8 cellular contexts compared by ENCODE assay signal in genomic region chr10:71569775-71570588, GRCh38.
DNase-seq lines count a peak whose midpoint lies in the region; ATAC-seq and TF ChIP-seq lines count a peak whose summit lies in the region.

No MANE protein-coding gene starts in this region.

- no peak overlapping the region for H3K4me3 Mint-ChIP-seq in neural crest cell

- BruUV-seq in PC-3 (replicated peaks; lab: Mats Ljungman, UMichigan): no TSS peak

- intact Hi-C loops in PC-3 (cut with micrococcal nuclease) (loop anchor here (1.0 to 10.0 kb wide), 2 partner anchors 185 to 256 kb away; no protein-coding TSS in a partner anchor), stomach (cut with DNase I; ENCODE audit: low total_unique reads) (loop anchor here (5.0 kb wide), 1 partner anchor 258 kb away; no protein-coding TSS in a partner anchor)

- no peaks in the 10 kb centered on the region for H3K4me1 Mint-ChIP-seq in neural crest cell

- H3K4me2 ChIP-seq in PC-3 (ENCODE audit: low read length): no peak overlapping the region

- H3K9ac ChIP-seq in PC-3 (ENCODE audit: low read length): no peak overlapping the region

- no peak overlapping the region for H3K27ac ChIP-seq in PC-3 (ENCODE audit: low read length)
- no peak overlapping the region for H3K27ac ChIP-seq in stomach

- no peaks in the 10 kb centered on the region for H4K20me1 ChIP-seq in PC-3 (ENCODE audit: low read length)

- no peaks in the 10 kb centered on the region for H3K36me3 Mint-ChIP-seq in neural crest cell (ENCODE audit: low read depth)

- CTCF ChIA-PET in PC-3 (lab: Charles Lee): no interaction called here

- H3F3A ChIP-seq in PC-3 (ENCODE audit: low read length, unreplicated experiment): no peaks in the 10 kb centered on the region

- 44 to 49% (median 47%) methylated on average over 6 of the region's 6 CpGs for WGBS in stomach, 5 donors

- no peaks in the 10 kb centered on the region for H3K79me2 ChIP-seq in PC-3 (ENCODE audit: low read length)

- 0 out of 2 replicates have a peak, but pooled peaks have one; percentile 53 for ATAC-seq in PC-3
- no peak for ATAC-seq in GM18868 (IDR thresholded peaks at IDR 0.05; ENCODE audit: unreplicated experiment)

- no peak for TF ChIP-seq EP300 in stomach (IDR thresholded peaks at IDR 0.05)

- H3K9me3 ChIP-seq in PC-3 (ENCODE audit: low read length) (no peaks in the 10 kb centered on the region), stomach (no peaks in the 10 kb centered on the region)

- no peak for TF ChIP-seq POLR2A in stomach (IDR thresholded peaks at IDR 0.05)

- H3K9me2 ChIP-seq in PC-3 (replicated peaks; ENCODE audit: low read length): no peaks in the 10 kb centered on the region

- no peak overlapping the region for H3K27ac Mint-ChIP-seq in neural crest cell (ENCODE audit: unreplicated experiment)

- H3K27me3 Mint-ChIP-seq in neural crest cell (ENCODE audit: low read depth): no peaks in the 10 kb centered on the region

- H3K36me3 ChIP-seq in PC-3 (ENCODE audit: low read depth, low read length): no peaks in the 10 kb centered on the region; the same call in 1 of the 2 replicates
- H3K36me3 ChIP-seq in stomach: no peaks in the 10 kb centered on the region

- no peak for DNase-seq in AG09309 (ENCODE audit: low read depth)
- DNase-seq in GM20000 (ENCODE audit: low spot score): peak; percentile 82
- peak; percentile 69 for DNase-seq in PC-3
- DNase-seq in activated T-helper 1 cell treated with Interleukin-2 at 50 U/mL for 16 hours (ENCODE audit: low read depth): peak; percentile 59
- peak; percentile 54 for DNase-seq in fibroblast of the aortic adventitia (ENCODE audit: low read depth)
- DNase-seq in neural crest cell (ENCODE audit: low read depth, low spot score): peak; percentile 93
- peak; percentile 79 for DNase-seq in stomach

- H3K4me1 ChIP-seq in PC-3 (ENCODE audit: insufficient read depth, low read length) (no peaks in the 10 kb centered on the region), stomach (no peaks in the 10 kb centered on the region)

- no peaks in the 10 kb centered on the region for H3K27me3 ChIP-seq in PC-3 (ENCODE audit: low read length)
- no peaks in the 10 kb centered on the region for H3K27me3 ChIP-seq in stomach

- H2AFZ ChIP-seq in PC-3 (ENCODE audit: low read length): no peak overlapping the region

- TF ChIP-seq CTCF in AG09309 (IDR thresholded peaks at IDR 0.05; ENCODE audit: control insufficient read depth, insufficient read depth, low read depth, low read length, missing control alignments): peak; percentile 83
- peak; percentile 74 for TF ChIP-seq CTCF in GM20000 (IDR thresholded peaks at IDR 0.05; ENCODE audit: extremely low read depth, missing control alignments)
- TF ChIP-seq CTCF in PC-3 (conservative IDR thresholded peaks at IDR 0.05; ENCODE audit: low read depth, low read length): peak; percentile 78
- peak; percentile 84 for TF ChIP-seq CTCF in fibroblast of the aortic adventitia (IDR thresholded peaks at IDR 0.05; ENCODE audit: insufficient read depth, low read length)
- TF ChIP-seq CTCF in neural crest cell (conservative IDR thresholded peaks at IDR 0.05): peak; percentile 87
- peak in 6 of 7 experiments; percentile 39 to 85 (median 74) for TF ChIP-seq CTCF in stomach (IDR thresholded peaks at IDR 0.05)

- POLR2A ChIA-PET in PC-3 (lab: Charles Lee; ENCODE audit: unreplicated experiment): interaction anchor here (0.6 kb wide), 1 partner anchor 52 kb away, joined by 4 read pairs; no protein-coding TSS in a partner anchor

- no peak overlapping the region for H3K4me3 ChIP-seq in AG09309 (ENCODE audit: control insufficient read depth, low read depth, low read length)
- no peak overlapping the region for H3K4me3 ChIP-seq in PC-3 (ENCODE audit: low read length)
- H3K4me3 ChIP-seq in fibroblast of the aortic adventitia (ENCODE audit: low read depth, low read length): no peak overlapping the region
- H3K4me3 ChIP-seq in stomach: no peak overlapping the region

- H3K9me3 Mint-ChIP-seq in neural crest cell: no peaks in the 10 kb centered on the region
